ENCODE assay signal across 8 cellular contexts in genomic region chr13:80342541-80343371, GRCh38. TPM values are rescaled to one million over a fixed set of nuclear protein-coding genes. Genes with fewer than 3 reads are reported as not detected.
DNase-seq lines count a peak whose midpoint lies in the region; ATAC-seq and TF ChIP-seq lines count a peak whose summit lies in the region.

No MANE protein-coding gene starts in this region.

- ATAC-seq in GM18502 (IDR thresholded peaks at IDR 0.05; ENCODE audit: poor library complexity, unreplicated experiment) (peak; percentile 67), HG02973 (IDR thresholded peaks at IDR 0.05; ENCODE audit: unreplicated experiment) (peak; percentile 53)

- 1% methylated on average over 40 to 57 of the region's 57 CpGs for WGBS in lower leg skin, 2 donors

- no peaks in the 10 kb centered on the region for H3K9me3 ChIP-seq in duodenal mucosa (ENCODE audit: control insufficient read depth in 1 of 2, low read length in 2 of 2)

- H3K27me3 ChIP-seq in duodenal mucosa (ENCODE audit: control insufficient read depth in 1 of 2, insufficient read depth in 2 of 2, low read length in 2 of 2): no peaks in the 10 kb centered on the region

- peak; percentile 69 for DNase-seq in NCI-H2196 (lab: John Stamatoyannopoulos, UW; ENCODE audit: unreplicated experiment)
- DNase-seq in activated CD4-positive, alpha-beta T cell treated with anti-CD3 and anti-CD28 coated beads, Interleukin-2, amount 50 U/mL, for 1 hour: peak; percentile 50
- DNase-seq in lower leg skin (ENCODE audit: low spot score in 2 of 2): peak; percentile 75 to 97
- peak; percentile 38 to 68 for DNase-seq in stimulated activated CD4-positive, alpha-beta T cell treated with anti-CD3 and anti-CD28 coated beads, Interleukin-4, amount 100 ng/mL, for 4 hours

- peak; percentile 99 for TF ChIP-seq CTCF in 22Rv1 (IDR thresholded peaks at IDR 0.05)
- TF ChIP-seq CTCF in lower leg skin (IDR thresholded peaks at IDR 0.05): peak in 1 of 3 donors; percentile 82

- H3K27ac ChIP-seq in 22Rv1 (peak overlapping the region; percentile 97), duodenal mucosa (ENCODE audit: low read depth, low read length) (peak overlapping the region; percentile 84)

- H3K36me3 ChIP-seq in duodenal mucosa (ENCODE audit: control insufficient read depth in 1 of 2, insufficient read depth in 2 of 2, low read length in 2 of 2): no peaks in the 10 kb centered on the region

- intact Hi-C loops in lower leg skin (cut with DNase I; ENCODE audit: low total_unique reads): no loop called here

- peak overlapping the region; percentile 67 to 84 for H3K9ac ChIP-seq in duodenal mucosa (ENCODE audit: low read depth in 1 of 2, low read length in 2 of 2)

- H3K4me3 ChIP-seq in duodenal mucosa (ENCODE audit: low read depth in 1 of 2, low read length in 2 of 2): peak overlapping the region; percentile 89 to 95
- H3K4me3 ChIP-seq in lower leg skin (ENCODE audit: low read depth, poor library complexity, severe bottlenecking): no peak overlapping the region

- TF ChIP-seq POLR2A in lower leg skin (IDR thresholded peaks at IDR 0.05): no peak

- peaks cover 7 to 12% of the 10 kb centered on the region in 2 donors for H3K4me1 ChIP-seq in duodenal mucosa (ENCODE audit: control insufficient read depth in 1 of 2, insufficient read depth in 2 of 2, low read length in 2 of 2)

RNA-seq across cellular contexts. Expression of gene SPRY2, which starts 1.8 kb away (rescaled TPM):
- 10 to 100 TPM; 26.4 to 40.4 (median 37.0) TPM for total RNA-seq in lower leg skin
